1 cellular context compared by ENCODE assay signal in the genomic region with DNA sequence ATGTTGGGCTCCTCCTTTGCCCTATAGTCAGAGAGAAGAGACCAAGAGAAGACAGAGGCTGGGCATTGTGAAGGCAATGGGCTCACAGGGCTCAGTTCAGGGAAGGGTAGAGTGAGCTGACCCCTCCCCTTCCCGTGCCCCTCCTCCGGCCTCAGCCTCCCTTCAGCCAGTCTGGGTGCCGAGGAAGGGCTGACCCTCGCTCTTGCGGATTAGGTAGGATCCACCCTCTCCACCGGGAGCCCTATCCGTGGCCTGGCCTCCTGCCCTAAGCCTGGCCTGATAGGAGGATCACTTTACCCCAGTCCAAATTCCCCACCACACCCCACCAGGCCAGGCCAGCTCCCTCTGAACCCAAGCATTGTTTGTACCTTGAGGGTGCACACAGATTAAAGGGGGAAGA.
TF ChIP-seq lines count a peak whose summit lies in the region.

No MANE protein-coding gene starts in this region.

TF ChIP-seq in IMR-90, 13 proteins besides CTCF, POLR2A, EP300 and RAD21:
- TF ChIP-seq CEBPB (IDR thresholded peaks at IDR 0.05; ENCODE audit: low read depth, low read length) (no peak), CHD1 (IDR thresholded peaks at IDR 0.05; ENCODE audit: low read depth, low read length) (no peak), FOS (IDR thresholded peaks at IDR 0.05; ENCODE audit: low read depth, low read length) (no peak), MXI1 (IDR thresholded peaks at IDR 0.05; ENCODE audit: borderline replicate concordance, low read depth, low read length) (no peak), ELK1 (IDR thresholded peaks at IDR 0.05; ENCODE audit: borderline replicate concordance, low read depth, low read length) (no peak), NFE2L2 (IDR thresholded peaks at IDR 0.05; ENCODE audit: low read depth, low read length) (no peak), MAFK (IDR thresholded peaks at IDR 0.05; ENCODE audit: low read depth, low read length) (no peak), RCOR1 (IDR thresholded peaks at IDR 0.05; ENCODE audit: insufficient replicate concordance, low read length) (no peak), USF2 (IDR thresholded peaks at IDR 0.05; ENCODE audit: low read depth, low read length) (no peak), MAZ (IDR thresholded peaks at IDR 0.05; ENCODE audit: borderline replicate concordance, low read depth, low read length) (no peak), SMC3 (IDR thresholded peaks at IDR 0.05; ENCODE audit: low read depth, low read length) (no peak), BHLHE40 (IDR thresholded peaks at IDR 0.05; ENCODE audit: low read depth, low read length) (no peak), RFX5 (IDR thresholded peaks at IDR 0.05; ENCODE audit: low read depth, low read length) (no peak)
